In genomic region chr12:112515868-112516267, GRCh38 we compare ENCODE assay signal across 23 cellular contexts.
DNase-seq lines count a peak whose midpoint lies in the region; ATAC-seq, FAIRE-seq and TF ChIP-seq lines count a peak whose summit lies in the region.
"Had no signal": no experiment of that assay in that cellular context is flagged by ENCODE, and none has a peak within 500 bp of the region (broad histone marks: within the 10 kb centered on the region; RNA-seq: fewer than 3 reads in every experiment).

No MANE protein-coding gene starts in this region.

- H3K9me1 ChIP-seq in K562 (ENCODE audit: control insufficient read depth, insufficient read depth, low read length) = no peaks in the 10 kb centered on the region

- peaks cover 20% of the 10 kb centered on the region for H3K4me1 Mint-ChIP-seq in neural crest cell
- peaks cover 10 to 11% of the 10 kb centered on the region in 2 donors for H3K4me1 Mint-ChIP-seq in stimulated activated naive B cell treated with anti-CD40 and anti-IgM and Interleukin-4, amounts not matched to agents 10 μg/mL and 1 μg/mL and 100 μg/mL, for 72 hours
- H3K4me1 Mint-ChIP-seq: B cell; CD4-positive, alpha-beta memory T cell had no signal

- intact Hi-C loops in HepG2 (cut with micrococcal nuclease; ENCODE audit: unreplicated experiment) = no loop called here
- intact Hi-C loops in right lobe of liver (cut with DNase I) = no loop called here
- intact Hi-C loops in K562 (cut with micrococcal nuclease) = no loop called here

- H3K4me3 ChIP-seq in HepG2 (replicated peaks in 1 of 3; ENCODE audit: insufficient read depth in 1 of 3, low read depth in 2 of 3, low read length in 3 of 3) = no peak overlapping the region
- H3K4me3 ChIP-seq in right lobe of liver = no peak overlapping the region
- no peak overlapping the region for H3K4me3 ChIP-seq in K562
- no peak overlapping the region for H3K4me3 ChIP-seq in hepatocyte
- H3K4me3 ChIP-seq: BLaER1, GM23248 had no signal

- TF ChIP-seq POLR2A in HepG2 (IDR thresholded peaks at IDR 0.05; ENCODE audit: insufficient read depth in 1 of 2, low read depth in 2 of 2, low read length in 2 of 2) = no peak
- TF ChIP-seq POLR2A in right lobe of liver (IDR thresholded peaks at IDR 0.05) = no peak
- TF ChIP-seq POLR2A in K562 (conservative IDR thresholded peaks at IDR 0.05) = no peak

- peaks cover 4% of the 10 kb centered on the region for H3K36me3 Mint-ChIP-seq in neural crest cell (ENCODE audit: low read depth)
- peaks cover 3 to 26% of the 10 kb centered on the region in 2 donors for H3K36me3 Mint-ChIP-seq in stimulated activated naive B cell treated with anti-CD40 and anti-IgM and Interleukin-4, amounts not matched to agents 10 μg/mL and 1 μg/mL and 100 μg/mL, for 72 hours

- H3K9me3 ChIP-seq in HepG2 (ENCODE audit: low read length) = no peaks in the 10 kb centered on the region
- H3K9me3 ChIP-seq in right lobe of liver = no peaks in the 10 kb centered on the region
- H3K9me3 ChIP-seq in K562 (replicated peaks; ENCODE audit: control insufficient read depth, insufficient read depth, low read depth, low read length) = no peaks in the 10 kb centered on the region
- no peaks in the 10 kb centered on the region for H3K9me3 ChIP-seq in hepatocyte (ENCODE audit: low read depth)
- H3K9me3 ChIP-seq: BLaER1 had no signal

- no peaks in the 10 kb centered on the region for H3K79me2 ChIP-seq in HepG2 (ENCODE audit: insufficient read depth, low read length)
- no peaks in the 10 kb centered on the region for H3K79me2 ChIP-seq in K562 (ENCODE audit: control insufficient read depth, insufficient read depth, low read length)
- H3K79me2 ChIP-seq in hepatocyte = no peaks in the 10 kb centered on the region

- 24% methylated on average over 5 of the region's 5 CpGs for WGBS in HepG2 (ENCODE audit: low lambda C conversion rate)
- WGBS in right lobe of liver (ENCODE audit: insufficient coverage, low coverage, low lambda C conversion rate, missing lambda C conversion rate) = 55% methylated on average over 5 of the region's 5 CpGs
- 7% methylated on average over 5 of the region's 5 CpGs for WGBS in K562 (ENCODE audit: insufficient coverage, low coverage, missing lambda C conversion rate)
- 93% methylated on average over 5 of the region's 5 CpGs for WGBS in hepatocyte (ENCODE audit: low lambda C conversion rate, missing lambda C conversion rate)

- H3K36me3 ChIP-seq in HepG2 (replicated peaks in 1 of 2; ENCODE audit: control insufficient read depth in 1 of 2, insufficient read depth in 2 of 2, low read length in 2 of 2) (no peaks in the 10 kb centered on the region), right lobe of liver (no peaks in the 10 kb centered on the region), K562 (ENCODE audit: control insufficient read depth, insufficient read depth, low read length) (no peaks in the 10 kb centered on the region), hepatocyte (replicated peaks; ENCODE audit: insufficient read depth, low read depth) (no peaks in the 10 kb centered on the region)

- BruUV-seq in HepG2 (replicated peaks; lab: Mats Ljungman, UMichigan) (no TSS peak), K562 (replicated peaks; lab: Mats Ljungman, UMichigan) (no TSS peak)

- TF ChIP-seq RAD21 in HepG2 (CRISPR knock-in tag; IDR thresholded peaks at IDR 0.05) (no peak), K562 (CRISPR knock-in tag; conservative IDR thresholded peaks at IDR 0.05 in 1 of 2, IDR thresholded peaks at IDR 0.05 in 1 of 2) (no peak)

- peak overlapping the region; percentile 31 for H3K27ac Mint-ChIP-seq in neural crest cell (ENCODE audit: unreplicated experiment)
- H3K27ac Mint-ChIP-seq in stimulated activated naive B cell treated with anti-CD40 and anti-IgM and Interleukin-4, amounts not matched to agents 10 μg/mL and 1 μg/mL and 100 μg/mL, for 72 hours = peak overlapping the region; percentile 20
- H3K27ac Mint-ChIP-seq: B cell; CD4-positive, alpha-beta memory T cell; H9; HFFc6 had no signal

- TF ChIP-seq EP300 in HepG2 (IDR thresholded peaks at IDR 0.05; ENCODE audit: low read depth in 2 of 2, low read length in 2 of 2) (no peak), HepG2 (CRISPR knock-in tag; IDR thresholded peaks at IDR 0.05; ENCODE audit: borderline replicate concordance) (no peak), K562 (IDR thresholded peaks at IDR 0.05; ENCODE audit: low read length) (no peak)

- H3K27me3 ChIP-seq in HepG2 (ENCODE audit: control insufficient read depth in 1 of 2, insufficient read depth in 2 of 2, low read length in 2 of 2) (peaks cover 0 to 3% of the 10 kb centered on the region in 2 experiments; a peak in 1 of 5 replicates), right lobe of liver (no peaks in the 10 kb centered on the region), K562 (ENCODE audit: control insufficient read depth in 2 of 2, insufficient read depth in 2 of 2, low read length in 2 of 2) (peaks cover 0 to 2% of the 10 kb centered on the region in 2 experiments; a peak in 1 of 5 replicates), hepatocyte (no peaks in the 10 kb centered on the region)
- H3K27me3 ChIP-seq: BLaER1 had no signal

- DNase-seq in HepG2 (ENCODE audit: low spot score) = no peak
- DNase-seq in right lobe of liver = no peak
- DNase-seq in K562 (ENCODE audit: extremely low read depth in 1 of 4, low spot score in 3 of 4) = no peak
- no peak for DNase-seq in neural crest cell (ENCODE audit: low read depth, low spot score)
- DNase-seq in stimulated activated naive B cell treated with anti-CD40 and anti-IgM and Interleukin-4, amounts not matched to agents 10 μg/mL and 1 μg/mL and 100 μg/mL, for 72 hours = no peak
- DNase-seq in hepatocyte (ENCODE audit: low spot score) = no peak
- no peak for DNase-seq in HuH-7.5 (ENCODE audit: low spot score)
- DNase-seq: Calu3; CD4-positive, alpha-beta memory T cell; COR-L47; DMS53; DMS79 treated with DMSO at 0.1 percent for 48 hours; GF-D8; H9 had no signal

- H3K4me2 ChIP-seq in HepG2 (ENCODE audit: low read depth, low read length) (no peak overlapping the region), K562 (ENCODE audit: insufficient read depth, low read length) (no peak overlapping the region), hepatocyte (no peak overlapping the region)
- H3K4me2 ChIP-seq: BLaER1 had no signal

- H3K9ac ChIP-seq in HepG2 (ENCODE audit: insufficient read depth, low read depth, low read length) = no peak overlapping the region
- no peak overlapping the region for H3K9ac ChIP-seq in K562 (ENCODE audit: insufficient read depth in 1 of 2, low read depth in 2 of 2, low read length in 2 of 2)
- H3K9ac ChIP-seq: BLaER1, GM23248 had no signal

- no peak for ATAC-seq in HepG2
- no peak for ATAC-seq in right lobe of liver
- no peak for ATAC-seq in K562
- ATAC-seq in stimulated activated naive B cell treated with anti-CD40 and anti-IgM and Interleukin-4, amounts not matched to agents 10 μg/mL and 1 μg/mL and 100 μg/mL, for 72 hours (replicated peaks) = no peak
- no peak for ATAC-seq in HG03045 (IDR thresholded peaks at IDR 0.05; ENCODE audit: unreplicated experiment)
- ATAC-seq: HCT116 had no signal

- POLR2A ChIA-PET in HepG2 (lab: Yijun Ruan, JAX) = no interaction called here
- POLR2A ChIA-PET in K562 (lab: Yijun Ruan, JAX) = interaction anchor here (0.7 kb wide), 1 partner anchor 199 kb away, joined by 3 read pairs; no protein-coding TSS in a partner anchor

- TF ChIP-seq CTCF in HepG2 (CRISPR knock-in tag; IDR thresholded peaks at IDR 0.05) (no peak), right lobe of liver (IDR thresholded peaks at IDR 0.05) (no peak), K562 (IDR thresholded peaks at IDR 0.05 in 2 of 3, conservative IDR thresholded peaks at IDR 0.05 in 1 of 3; ENCODE audit: insufficient read depth in 2 of 3, low read depth in 1 of 3, low read length in 3 of 3) (no peak), neural crest cell (conservative IDR thresholded peaks at IDR 0.05) (no peak), hepatocyte (IDR thresholded peaks at IDR 0.05; ENCODE audit: poor library complexity) (no peak)

- H4K20me1 ChIP-seq in HepG2 (ENCODE audit: insufficient read depth, low read length) (no peaks in the 10 kb centered on the region), K562 (replicated peaks; ENCODE audit: control insufficient read depth, insufficient read depth, low read length) (no peaks in the 10 kb centered on the region), hepatocyte (ENCODE audit: insufficient read depth, poor library complexity, severe bottlenecking) (no peaks in the 10 kb centered on the region)
- H4K20me1 ChIP-seq: BLaER1 had no signal

- no peak overlapping the region for H2AFZ ChIP-seq in HepG2 (ENCODE audit: low read length)
- H2AFZ ChIP-seq in K562 (ENCODE audit: low read depth, low read length) = no peak overlapping the region
- no peak overlapping the region for H2AFZ ChIP-seq in hepatocyte
- H2AFZ ChIP-seq: GM23248 had no signal

- H3K9me2 ChIP-seq in hepatocyte (replicated peaks; ENCODE audit: insufficient read depth) = no peaks in the 10 kb centered on the region

- no peak for FAIRE-seq in HepG2 (lab: Jason Lieb, UNC)
- no peak for FAIRE-seq in K562 (lab: Jason Lieb, UNC)
- FAIRE-seq: A204.1, GM12891 had no signal

- in situ Hi-C loops in HepG2 (cut with HindIII; ENCODE audit: extremely low pct_ligation_motif_present, low pct_unique_long_range_greater_than_20kb) = no loop called here
- in situ Hi-C loops in K562 (cut with MboI) = no loop called here

- peaks cover 2% of the 10 kb centered on the region for H3K9me3 Mint-ChIP-seq in neural crest cell
- H3K9me3 Mint-ChIP-seq in stimulated activated naive B cell treated with anti-CD40 and anti-IgM and Interleukin-4, amounts not matched to agents 10 μg/mL and 1 μg/mL and 100 μg/mL, for 72 hours = no peaks in the 10 kb centered on the region
- H3K9me3 Mint-ChIP-seq: HFFc6 had no signal

- CTCF ChIA-PET in HepG2 (lab: Yijun Ruan, JAX; ENCODE audit: low intra/inter-chr PET ratio, low total read pairs) (no interaction called here), K562 (lab: Yijun Ruan, JAX; ENCODE audit: low intra/inter-chr PET ratio) (no interaction called here)

- no peak overlapping the region for H3K4me3 Mint-ChIP-seq in neural crest cell
- no peak overlapping the region for H3K4me3 Mint-ChIP-seq in stimulated activated naive B cell treated with anti-CD40 and anti-IgM and Interleukin-4, amounts not matched to agents 10 μg/mL and 1 μg/mL and 100 μg/mL, for 72 hours
- H3K4me3 Mint-ChIP-seq: B cell; CD4-positive, alpha-beta memory T cell; H9; HFFc6 had no signal

- no peaks in the 10 kb centered on the region for H3K4me1 ChIP-seq in HepG2 (ENCODE audit: insufficient read depth, low read length)
- no peaks in the 10 kb centered on the region for H3K4me1 ChIP-seq in right lobe of liver
- H3K4me1 ChIP-seq in K562 (replicated peaks in 1 of 2; ENCODE audit: control insufficient read depth in 2 of 2, insufficient read depth in 2 of 2, low read length in 2 of 2) = peaks cover 0 to 6% of the 10 kb centered on the region in 2 experiments; a peak in 2 of 5 replicates
- H3K4me1 ChIP-seq in hepatocyte (ENCODE audit: insufficient read depth) = no peaks in the 10 kb centered on the region
- H3K4me1 ChIP-seq: BLaER1 had no signal

- H3K27me3 Mint-ChIP-seq in neural crest cell (ENCODE audit: low read depth) = no peaks in the 10 kb centered on the region
- H3K27me3 Mint-ChIP-seq in stimulated activated naive B cell treated with anti-CD40 and anti-IgM and Interleukin-4, amounts not matched to agents 10 μg/mL and 1 μg/mL and 100 μg/mL, for 72 hours = peaks cover 0 to 3% of the 10 kb centered on the region in 2 donors

- H3K27ac ChIP-seq in HepG2 (ENCODE audit: extremely low read length, insufficient read depth, low read length) = no peak overlapping the region
- H3K27ac ChIP-seq in right lobe of liver = no peak overlapping the region
- no peak overlapping the region for H3K27ac ChIP-seq in K562 (ENCODE audit: extremely low read depth, low read depth, low read length)
- no peak overlapping the region for H3K27ac ChIP-seq in hepatocyte
- H3K27ac ChIP-seq: 22Rv1, BLaER1, GM23248 had no signal

Comparison
In these comparisons a context has a peak if more than half of its experiments do, and no peak if none do; other contexts are left out.
1. Of the 241 proteins assayed by ChIP-seq in both HepG2 and K562: peak only in HepG2: none; only in K562: ZFP36 and ZNF24; in both: none; in neither: 237; mixed calls (peak in some experiments, not most) for 2.